8 cellular contexts compared by ENCODE assay signal in genomic region chr19:1270168-1270853, GRCh38. TPM values are rescaled to one million over a fixed set of nuclear protein-coding genes. Genes with fewer than 3 reads are reported as not detected.
DNase-seq lines count a peak whose midpoint lies in the region; ATAC-seq and TF ChIP-seq lines count a peak whose summit lies in the region.

No MANE protein-coding gene starts in this region.

- peak overlapping the region; percentile 88 for H3K4me2 ChIP-seq in MM.1S (ENCODE audit: low read depth, low read length)

- H3K9me2 ChIP-seq in MM.1S (replicated peaks; ENCODE audit: insufficient read depth, low read length) = no peaks in the 10 kb centered on the region

- H3K4me1 ChIP-seq in MM.1S (ENCODE audit: low read length) = peaks cover 44% of the 10 kb centered on the region

- H3K79me2 ChIP-seq in MM.1S (ENCODE audit: low read length) = peaks cover 55% of the 10 kb centered on the region

- H3K9me3 Mint-ChIP-seq in chondrocyte (ENCODE audit: low read depth) (no peaks in the 10 kb centered on the region), natural killer cell (no peaks in the 10 kb centered on the region)

- H3K27me3 Mint-ChIP-seq in chondrocyte (ENCODE audit: low read depth) (no peaks in the 10 kb centered on the region), natural killer cell (ENCODE audit: low read depth in 2 of 2) (no peaks in the 10 kb centered on the region)

- H3F3A ChIP-seq in MM.1S (ENCODE audit: insufficient read depth, low read length) = peaks cover 49% of the 10 kb centered on the region

- H3K27ac Mint-ChIP-seq in chondrocyte (ENCODE audit: unreplicated experiment) (peak overlapping the region; percentile 93), natural killer cell (peak overlapping the region; percentile 88 to 94)

- peak overlapping the region; percentile 92 for H3K4me3 ChIP-seq in MM.1S (ENCODE audit: low read length)

- intact Hi-C loops in natural killer cell (cut with micrococcal nuclease) = loop anchor here (10.0 kb wide), 1 partner anchor 224 kb away; the partner anchor contains the start of genes PCSK4 and REEP6

- TF ChIP-seq CTCF in C4-2B (conservative IDR thresholded peaks at IDR 0.05) (no peak), MM.1S (IDR thresholded peaks at IDR 0.05; ENCODE audit: low read length) (no peak), chondrocyte (IDR thresholded peaks at IDR 0.05) (no peak), natural killer cell (IDR thresholded peaks at IDR 0.05) (no peak)

- H3K9me3 ChIP-seq in MM.1S (replicated peaks; ENCODE audit: insufficient read depth, low read length) = no peaks in the 10 kb centered on the region

- H3K4me3 Mint-ChIP-seq in chondrocyte (ENCODE audit: unreplicated experiment) (peak overlapping the region; percentile 84), natural killer cell (peak overlapping the region; percentile 94)

- peaks cover 71% of the 10 kb centered on the region for H3K4me1 Mint-ChIP-seq in chondrocyte (ENCODE audit: low read depth)
- H3K4me1 Mint-ChIP-seq in natural killer cell = peaks cover 57 to 69% of the 10 kb centered on the region in 2 donors

- H4K20me1 ChIP-seq in MM.1S (ENCODE audit: insufficient read depth, low read length) = no peaks in the 10 kb centered on the region

- H3K9ac ChIP-seq in MM.1S (ENCODE audit: low read length) = peak overlapping the region; percentile 82

- H2AFZ ChIP-seq in MM.1S (ENCODE audit: low read length) = no peak overlapping the region

- no peak for DNase-seq in MM.1S
- DNase-seq in chondrocyte (ENCODE audit: low spot score) = no peak
- DNase-seq in natural killer cell = no peak
- DNase-seq in OCI-M1 (lab: John Stamatoyannopoulos, UW) = no peak
- no peak for DNase-seq in SW 1271 (lab: John Stamatoyannopoulos, UW)
- no peak for DNase-seq in dermis blood vessel endothelial cell

- H3K27me3 ChIP-seq in MM.1S (replicated peaks; ENCODE audit: insufficient read depth, low read length) = 0 out of 2 replicates have a peak, but pooled peaks cover 4% of the 10 kb centered on the region

- peak overlapping the region; percentile 94 for H3K27ac ChIP-seq in C4-2B
- H3K27ac ChIP-seq in MM.1S (ENCODE audit: low read length) = peak overlapping the region; percentile 67; the same call in 1 of the 2 replicates

- ATAC-seq in natural killer cell (no peak), GM21723 (IDR thresholded peaks at IDR 0.05; ENCODE audit: unreplicated experiment) (no peak)

- H3K36me3 Mint-ChIP-seq in chondrocyte (ENCODE audit: low read depth) (peaks cover 33% of the 10 kb centered on the region), natural killer cell (peaks cover 7% of the 10 kb centered on the region)

- peaks cover 37% of the 10 kb centered on the region for H3K36me3 ChIP-seq in MM.1S (replicated peaks; ENCODE audit: insufficient read depth, low read length)

RNA-seq across cellular contexts. Expression of gene CIRBP, which starts 1.2 kb away (rescaled TPM):
- total RNA-seq in chondrocyte = 295 to 320 TPM (median 303 TPM) in 3 replicates
- total RNA-seq in natural killer cell = 100 to 1,000 TPM; 410 to 454 (median 440) TPM
- total RNA-seq in dermis blood vessel endothelial cell = 83.1 and 192 TPM in 2 replicates

RNA-seq across cellular contexts. Expression of gene FAM174C, which starts 5.0 kb away (rescaled TPM):
- total RNA-seq in chondrocyte (32.7 to 41.3 TPM (median 36.1 TPM) in 3 replicates), natural killer cell (10 to 100 TPM; 26.6 to 33.4 (median 27.1) TPM), dermis blood vessel endothelial cell (22.0 and 25.0 TPM in 2 replicates)

RNA-seq across cellular contexts. Expression of gene EFNA2, which starts 15.4 kb away (rescaled TPM):
- total RNA-seq in chondrocyte = 7.0 to 7.9 TPM (median 7.2 TPM) in 3 replicates
- total RNA-seq in natural killer cell = not detected
- total RNA-seq in dermis blood vessel endothelial cell = not detected in 2 replicates

RNA-seq across cellular contexts. Expression of gene MIDN, which starts 21.9 kb away (rescaled TPM):
- 64.5 to 75.3 TPM (median 68.3 TPM) in 3 replicates for total RNA-seq in chondrocyte
- total RNA-seq in natural killer cell = 100 to 1,000 TPM; 296 to 367 (median 314) TPM
- 22.1 and 27.9 TPM in 2 replicates for total RNA-seq in dermis blood vessel endothelial cell

RNA-seq across cellular contexts. Expression of gene ATP5F1D, which starts 28.8 kb away (rescaled TPM):
- total RNA-seq in chondrocyte = 110 to 125 TPM (median 122 TPM) in 3 replicates
- total RNA-seq in natural killer cell = 100 to 1,000 TPM in 2 of 3 donors, 10 to 100 TPM in 1; 88.6 to 119 (median 104) TPM
- total RNA-seq in dermis blood vessel endothelial cell = 19.9 and 31.1 TPM in 2 replicates
